Comparison of ENCODE assay signal across 1 cellular context in the genomic region with DNA sequence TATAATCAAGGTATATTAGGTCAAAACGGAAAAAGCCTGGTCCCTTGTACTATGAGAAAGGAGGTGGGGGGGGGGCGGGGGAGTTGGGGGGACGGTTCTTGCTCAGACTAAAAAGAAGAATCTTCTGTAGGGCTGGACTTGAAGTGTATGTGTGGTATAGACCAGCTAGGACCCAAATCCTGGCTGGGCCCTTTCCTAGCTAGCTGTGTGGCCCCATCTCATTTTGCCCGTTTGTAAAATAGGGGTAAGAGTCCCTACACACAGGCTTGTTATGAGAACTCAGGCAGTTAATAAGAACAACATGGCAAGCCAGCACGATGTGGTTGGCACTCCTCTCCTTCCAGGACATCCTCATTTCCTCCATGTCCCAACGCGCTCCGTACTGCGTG.
TF ChIP-seq lines count a peak whose summit lies in the region.

No MANE protein-coding gene starts in this region.

TF ChIP-seq in GM12878, 131 proteins besides CTCF, POLR2A, EP300 and RAD21 (continued from another document):
- TF ChIP-seq, protein P1, sequence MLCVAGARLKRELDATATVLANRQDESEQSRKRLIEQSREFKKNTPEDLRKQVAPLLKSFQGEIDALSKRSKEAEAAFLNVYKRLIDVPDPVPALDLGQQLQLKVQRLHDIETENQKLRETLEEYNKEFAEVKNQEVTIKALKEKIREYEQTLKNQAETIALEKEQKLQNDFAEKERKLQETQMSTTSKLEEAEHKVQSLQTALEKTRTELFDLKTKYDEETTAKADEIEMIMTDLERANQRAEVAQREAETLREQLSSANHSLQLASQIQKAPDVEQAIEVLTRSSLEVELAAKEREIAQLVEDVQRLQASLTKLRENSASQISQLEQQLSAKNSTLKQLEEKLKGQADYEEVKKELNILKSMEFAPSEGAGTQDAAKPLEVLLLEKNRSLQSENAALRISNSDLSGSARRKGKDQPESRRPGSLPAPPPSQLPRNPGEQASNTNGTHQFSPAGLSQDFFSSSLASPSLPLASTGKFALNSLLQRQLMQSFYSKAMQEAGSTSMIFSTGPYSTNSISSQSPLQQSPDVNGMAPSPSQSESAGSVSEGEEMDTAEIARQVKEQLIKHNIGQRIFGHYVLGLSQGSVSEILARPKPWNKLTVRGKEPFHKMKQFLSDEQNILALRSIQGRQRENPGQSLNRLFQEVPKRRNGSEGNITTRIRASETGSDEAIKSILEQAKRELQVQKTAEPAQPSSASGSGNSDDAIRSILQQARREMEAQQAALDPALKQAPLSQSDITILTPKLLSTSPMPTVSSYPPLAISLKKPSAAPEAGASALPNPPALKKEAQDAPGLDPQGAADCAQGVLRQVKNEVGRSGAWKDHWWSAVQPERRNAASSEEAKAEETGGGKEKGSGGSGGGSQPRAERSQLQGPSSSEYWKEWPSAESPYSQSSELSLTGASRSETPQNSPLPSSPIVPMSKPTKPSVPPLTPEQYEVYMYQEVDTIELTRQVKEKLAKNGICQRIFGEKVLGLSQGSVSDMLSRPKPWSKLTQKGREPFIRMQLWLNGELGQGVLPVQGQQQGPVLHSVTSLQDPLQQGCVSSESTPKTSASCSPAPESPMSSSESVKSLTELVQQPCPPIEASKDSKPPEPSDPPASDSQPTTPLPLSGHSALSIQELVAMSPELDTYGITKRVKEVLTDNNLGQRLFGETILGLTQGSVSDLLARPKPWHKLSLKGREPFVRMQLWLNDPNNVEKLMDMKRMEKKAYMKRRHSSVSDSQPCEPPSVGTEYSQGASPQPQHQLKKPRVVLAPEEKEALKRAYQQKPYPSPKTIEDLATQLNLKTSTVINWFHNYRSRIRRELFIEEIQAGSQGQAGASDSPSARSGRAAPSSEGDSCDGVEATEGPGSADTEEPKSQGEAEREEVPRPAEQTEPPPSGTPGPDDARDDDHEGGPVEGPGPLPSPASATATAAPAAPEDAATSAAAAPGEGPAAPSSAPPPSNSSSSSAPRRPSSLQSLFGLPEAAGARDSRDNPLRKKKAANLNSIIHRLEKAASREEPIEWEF (IDR thresholded peaks at IDR 0.05; ENCODE audit: insufficient replicate concordance, low read depth, low read length) = no peak
- no peak for TF ChIP-seq MEF2B (IDR thresholded peaks at IDR 0.05; ENCODE audit: partially characterized antibody, poor library complexity, severe bottlenecking)
TF ChIP-seq in GM12878: peak in this region for 0.
